In the genomic region with DNA sequence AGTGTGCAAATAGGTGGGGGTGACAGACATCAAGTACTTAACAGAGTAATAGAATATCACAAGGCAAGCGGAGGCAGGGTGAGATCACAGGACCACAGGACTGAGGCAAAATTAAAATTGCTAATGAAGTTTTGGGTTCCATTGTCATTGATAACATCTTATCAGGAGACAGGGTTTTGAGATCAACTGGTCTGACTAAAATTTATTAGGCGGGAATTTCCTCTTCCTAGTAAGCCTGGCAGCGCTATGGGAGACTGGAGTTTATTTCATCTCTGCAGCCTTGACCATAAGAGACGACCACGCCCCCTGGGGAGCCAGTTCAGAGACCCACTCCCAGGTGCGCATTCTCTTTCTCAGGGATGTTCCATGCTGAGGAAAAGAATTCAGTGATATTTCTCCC, we compare ENCODE assay signal across 10 cellular contexts. TPM values are rescaled to one million over a fixed set of nuclear protein-coding genes. Genes with fewer than 3 reads are reported as not detected.
A peak's percentile ranks its signal among the peaks of the same experiment; 100 is the strongest.
DNase-seq lines count a peak whose midpoint lies in the region; ATAC-seq lines count a peak whose summit lies in the region.
"Not testable (repeated sequence)": the region's sequence is repeated elsewhere in the genome, so short reads cannot be mapped to it uniquely, and the experiment has no call there.
"Had no signal": no experiment of that assay in that cellular context is flagged by ENCODE, and none has a peak within 500 bp of the region (broad histone marks: within the 10 kb centered on the region; RNA-seq: fewer than 3 reads in every experiment).

No MANE protein-coding gene starts in this region.

- intact Hi-C loops in activated T-helper 1 cell treated with anti-CD3 and anti-CD28 coated beads, Interleukin-12 subunit alpha, Interleukin-12 subunit beta, Interleukin-2, Interleukin-4 antibody, amounts not matched to agents 30 ng/mL and 10 ng/mL and 1 ng/mL, durations not matched to agents 14 hours and 24 hours and 36 hours (cut with micrococcal nuclease): not testable (repeated sequence)

- peaks cover 30% of the 10 kb centered on the region for H3K4me1 ChIP-seq in CD8-positive, alpha-beta memory T cell (ENCODE audit: insufficient read depth, low read length)
- H3K4me1 ChIP-seq in iPS-15b (ENCODE audit: control insufficient read depth, insufficient read depth, low read length): not testable (repeated sequence)

- peaks cover 62 to 74% (median 65%) of the 10 kb centered on the region in 3 donors for H3K4me1 Mint-ChIP-seq in CD8-positive, alpha-beta memory T cell
- peaks cover 39% of the 10 kb centered on the region for H3K4me1 Mint-ChIP-seq in activated CD4-positive, alpha-beta T cell treated with anti-CD3 and anti-CD28 coated beads, Interleukin-2, amount 10 ng/mL, durations not matched to agents 7 days and 5 days
- H3K4me1 Mint-ChIP-seq in activated T-helper 1 cell treated with anti-CD3 and anti-CD28 coated beads, Interleukin-12 subunit alpha, Interleukin-12 subunit beta, Interleukin-2, Interleukin-4 antibody, amounts not matched to agents 30 ng/mL and 10 ng/mL and 1 ng/mL, durations not matched to agents 14 hours and 24 hours and 36 hours (ENCODE audit: low read depth): peaks cover 58% of the 10 kb centered on the region
- H3K4me1 Mint-ChIP-seq in activated naive CD8-positive, alpha-beta T cell treated with anti-CD3 and anti-CD28 coated beads, Interleukin-2, amount 50 U/mL, for 24 hours: peaks cover 73% of the 10 kb centered on the region
- peaks cover 21 to 60% (median 56%) of the 10 kb centered on the region in 4 donors for H3K4me1 Mint-ChIP-seq in naive thymus-derived CD8-positive, alpha-beta T cell

- peak overlapping the region; percentile 74 to 97 (median 87) for H3K27ac Mint-ChIP-seq in CD8-positive, alpha-beta memory T cell
- not testable (repeated sequence) for H3K27ac Mint-ChIP-seq in activated CD4-positive, alpha-beta T cell treated with anti-CD3 and anti-CD28 coated beads, Interleukin-2, amount 10 ng/mL, durations not matched to agents 7 days and 5 days
- peak overlapping the region; percentile 77 for H3K27ac Mint-ChIP-seq in activated T-helper 1 cell treated with anti-CD3 and anti-CD28 coated beads, Interleukin-12 subunit alpha, Interleukin-12 subunit beta, Interleukin-2, Interleukin-4 antibody, amounts not matched to agents 30 ng/mL and 10 ng/mL and 1 ng/mL, durations not matched to agents 14 hours and 24 hours and 36 hours
- peak overlapping the region; percentile 70 for H3K27ac Mint-ChIP-seq in activated naive CD8-positive, alpha-beta T cell treated with anti-CD3 and anti-CD28 coated beads, Interleukin-2, amount 50 U/mL, for 24 hours
- H3K27ac Mint-ChIP-seq in naive thymus-derived CD8-positive, alpha-beta T cell: peak overlapping the region; percentile 53 to 96 (median 88)

- not testable (repeated sequence) for H3K27me3 Mint-ChIP-seq in CD8-positive, alpha-beta memory T cell; activated CD4-positive, alpha-beta T cell treated with anti-CD3 and anti-CD28 coated beads, Interleukin-2, amount 10 ng/mL, durations not matched to agents 7 days and 5 days; activated T-helper 1 cell treated with anti-CD3 and anti-CD28 coated beads, Interleukin-12 subunit alpha, Interleukin-12 subunit beta, Interleukin-2, Interleukin-4 antibody, amounts not matched to agents 30 ng/mL and 10 ng/mL and 1 ng/mL, durations not matched to agents 14 hours and 24 hours and 36 hours (ENCODE audit: insufficient read depth); activated naive CD8-positive, alpha-beta T cell treated with anti-CD3 and anti-CD28 coated beads, Interleukin-2, amount 50 U/mL, for 24 hours; naive thymus-derived CD8-positive, alpha-beta T cell

- not testable (repeated sequence) for H3K4me3 ChIP-seq in CD8-positive, alpha-beta memory T cell (ENCODE audit: low read length)
- peak overlapping the region; percentile 2 for H3K4me3 ChIP-seq in iPS-15b (ENCODE audit: low read depth, low read length)

- H3K4me3 Mint-ChIP-seq in CD8-positive, alpha-beta memory T cell: peak overlapping the region; percentile 40 to 100 (median 99)
- peak overlapping the region; percentile 80 for H3K4me3 Mint-ChIP-seq in activated CD4-positive, alpha-beta T cell treated with anti-CD3 and anti-CD28 coated beads, Interleukin-2, amount 10 ng/mL, durations not matched to agents 7 days and 5 days
- peak overlapping the region; percentile 86 for H3K4me3 Mint-ChIP-seq in activated T-helper 1 cell treated with anti-CD3 and anti-CD28 coated beads, Interleukin-12 subunit alpha, Interleukin-12 subunit beta, Interleukin-2, Interleukin-4 antibody, amounts not matched to agents 30 ng/mL and 10 ng/mL and 1 ng/mL, durations not matched to agents 14 hours and 24 hours and 36 hours
- H3K4me3 Mint-ChIP-seq in activated naive CD8-positive, alpha-beta T cell treated with anti-CD3 and anti-CD28 coated beads, Interleukin-2, amount 50 U/mL, for 24 hours: peak overlapping the region; percentile 13
- peak overlapping the region; percentile 28 to 100 (median 92) for H3K4me3 Mint-ChIP-seq in naive thymus-derived CD8-positive, alpha-beta T cell

- H3K36me3 ChIP-seq in CD8-positive, alpha-beta memory T cell (ENCODE audit: insufficient read depth, low read length): peaks cover 19% of the 10 kb centered on the region
- not testable (repeated sequence) for H3K36me3 ChIP-seq in iPS-15b (ENCODE audit: control insufficient read depth, insufficient read depth, low read length)

- not testable (repeated sequence) for H3K9ac ChIP-seq in iPS-15b (ENCODE audit: low read depth, low read length)

- H3K9me3 Mint-ChIP-seq in CD8-positive, alpha-beta memory T cell: peaks cover 27 to 53% (median 50%) of the 10 kb centered on the region in 5 donors
- H3K9me3 Mint-ChIP-seq in activated CD4-positive, alpha-beta T cell treated with anti-CD3 and anti-CD28 coated beads, Interleukin-2, amount 10 ng/mL, durations not matched to agents 7 days and 5 days: peaks cover 36% of the 10 kb centered on the region
- peaks cover 28% of the 10 kb centered on the region for H3K9me3 Mint-ChIP-seq in activated T-helper 1 cell treated with anti-CD3 and anti-CD28 coated beads, Interleukin-12 subunit alpha, Interleukin-12 subunit beta, Interleukin-2, Interleukin-4 antibody, amounts not matched to agents 30 ng/mL and 10 ng/mL and 1 ng/mL, durations not matched to agents 14 hours and 24 hours and 36 hours
- H3K9me3 Mint-ChIP-seq in activated naive CD8-positive, alpha-beta T cell treated with anti-CD3 and anti-CD28 coated beads, Interleukin-2, amount 50 U/mL, for 24 hours: not testable (repeated sequence)
- H3K9me3 Mint-ChIP-seq in naive thymus-derived CD8-positive, alpha-beta T cell: peaks cover 6 to 58% (median 26%) of the 10 kb centered on the region in 9 donors

- CTCF ChIA-PET in CD8-positive, alpha-beta memory T cell (lab: Charles Lee): interaction anchor here (0.7 kb wide), 1 partner anchor 25 kb away, joined by 3 read pairs; no protein-coding TSS in a partner anchor
- CTCF ChIA-PET in activated CD4-positive, alpha-beta T cell treated with anti-CD3 and anti-CD28 coated beads, Interleukin-2, amount 10 ng/mL, durations not matched to agents 7 days and 5 days (lab: Charles Lee): not testable (repeated sequence)

- peaks cover 12% of the 10 kb centered on the region for H3K9me3 ChIP-seq in CD8-positive, alpha-beta memory T cell (ENCODE audit: low read length)
- not testable (repeated sequence) for H3K9me3 ChIP-seq in iPS-15b (ENCODE audit: control insufficient read depth, insufficient read depth, low read length)

- not testable (repeated sequence) for DNase-seq in CD8-positive, alpha-beta memory T cell; activated CD4-positive, alpha-beta T cell treated with anti-CD3 and anti-CD28 coated beads, Interleukin-2, amount 10 ng/mL, durations not matched to agents 7 days and 5 days; activated T-helper 1 cell treated with anti-CD3 and anti-CD28 coated beads, Interleukin-12 subunit alpha, Interleukin-12 subunit beta, Interleukin-2, Interleukin-4 antibody, amounts not matched to agents 30 ng/mL and 10 ng/mL and 1 ng/mL, durations not matched to agents 14 hours and 24 hours and 36 hours (ENCODE audit: low spot score); activated naive CD8-positive, alpha-beta T cell treated with anti-CD3 and anti-CD28 coated beads, Interleukin-2, amount 50 U/mL, for 24 hours; naive thymus-derived CD8-positive, alpha-beta T cell
- peak; percentile 8 for DNase-seq in NCI-H146 treated with DMSO at 0.1 percent for 48 hours (lab: John Stamatoyannopoulos, UW; ENCODE audit: unreplicated experiment)

- ATAC-seq in activated naive CD8-positive, alpha-beta T cell treated with anti-CD3 and anti-CD28 coated beads, Interleukin-2, amount 50 U/mL, for 24 hours; naive thymus-derived CD8-positive, alpha-beta T cell: not testable (repeated sequence)

- not testable (repeated sequence) for H3K27ac ChIP-seq in CD8-positive, alpha-beta memory T cell (ENCODE audit: low read depth, low read length)

- POLR2A ChIA-PET in CD8-positive, alpha-beta memory T cell (lab: Charles Lee); activated CD4-positive, alpha-beta T cell treated with anti-CD3 and anti-CD28 coated beads, Interleukin-2, amount 10 ng/mL, durations not matched to agents 7 days and 5 days (lab: Charles Lee): not testable (repeated sequence)
- POLR2A ChIA-PET in naive thymus-derived CD8-positive, alpha-beta T cell (lab: Charles Lee): interaction anchor here (0.7 to 13.2 kb wide), 8 partner anchors 32 to 215 kb away, joined by 4 to 812 read pairs (median 100); a partner anchor contains a TSS

- H3K36me3 Mint-ChIP-seq in CD8-positive, alpha-beta memory T cell: peaks cover 32 to 63% (median 54%) of the 10 kb centered on the region in 3 donors
- H3K36me3 Mint-ChIP-seq in activated CD4-positive, alpha-beta T cell treated with anti-CD3 and anti-CD28 coated beads, Interleukin-2, amount 10 ng/mL, durations not matched to agents 7 days and 5 days (ENCODE audit: low read depth): peaks cover 82% of the 10 kb centered on the region
- peaks cover 47% of the 10 kb centered on the region for H3K36me3 Mint-ChIP-seq in activated T-helper 1 cell treated with anti-CD3 and anti-CD28 coated beads, Interleukin-12 subunit alpha, Interleukin-12 subunit beta, Interleukin-2, Interleukin-4 antibody, amounts not matched to agents 30 ng/mL and 10 ng/mL and 1 ng/mL, durations not matched to agents 14 hours and 24 hours and 36 hours (ENCODE audit: low read depth)
- peaks cover 13% of the 10 kb centered on the region for H3K36me3 Mint-ChIP-seq in activated naive CD8-positive, alpha-beta T cell treated with anti-CD3 and anti-CD28 coated beads, Interleukin-2, amount 50 U/mL, for 24 hours (ENCODE audit: low read depth)
- peaks cover 44 to 74% (median 55%) of the 10 kb centered on the region in 3 donors for H3K36me3 Mint-ChIP-seq in naive thymus-derived CD8-positive, alpha-beta T cell

- H3K27me3 ChIP-seq in CD8-positive, alpha-beta memory T cell (ENCODE audit: insufficient read depth, low read length, poor library complexity, severe bottlenecking); iPS-15b (ENCODE audit: control insufficient read depth, insufficient read depth, low read length): not testable (repeated sequence)

RNA-seq across cellular contexts. Expression of a gene that starts 8.3 kb away (rescaled TPM):
- total RNA-seq in CD8-positive, alpha-beta memory T cell: 10 to 100 TPM; 47.3 to 51.4 TPM
- 861 TPM for polyA plus RNA-seq in CD8-positive, alpha-beta memory T cell
- 100 to 1,000 TPM; 239 to 244 TPM for total RNA-seq in activated CD4-positive, alpha-beta T cell treated with anti-CD3 and anti-CD28 coated beads, Interleukin-2, amount 10 ng/mL, durations not matched to agents 7 days and 5 days
- 46.9 and 55.1 TPM in 2 replicates for total RNA-seq in activated T-helper 1 cell treated with anti-CD3 and anti-CD28 coated beads, Interleukin-12 subunit alpha, Interleukin-12 subunit beta, Interleukin-2, Interleukin-4 antibody, amounts not matched to agents 30 ng/mL and 10 ng/mL and 1 ng/mL, durations not matched to agents 14 hours and 24 hours and 36 hours
- total RNA-seq in naive thymus-derived CD8-positive, alpha-beta T cell: 100 to 1,000 TPM; 367 to 369 TPM
- 100 to 1,000 TPM; 451 to 821 (median 658) TPM for polyA plus RNA-seq in naive thymus-derived CD8-positive, alpha-beta T cell
- total RNA-seq: GM23248 had no signal
- polyA plus RNA-seq: A549, BJ, GM23248 had no signal

RNA-seq across cellular contexts. Expression of a gene that starts 44.3 kb away (rescaled TPM):
- total RNA-seq in CD8-positive, alpha-beta memory T cell: 10 to 100 TPM; 57.3 to 59.3 TPM
- polyA plus RNA-seq in CD8-positive, alpha-beta memory T cell: 577 TPM
- total RNA-seq in activated CD4-positive, alpha-beta T cell treated with anti-CD3 and anti-CD28 coated beads, Interleukin-2, amount 10 ng/mL, durations not matched to agents 7 days and 5 days: 100 to 1,000 TPM; 311 to 335 TPM
- total RNA-seq in activated T-helper 1 cell treated with anti-CD3 and anti-CD28 coated beads, Interleukin-12 subunit alpha, Interleukin-12 subunit beta, Interleukin-2, Interleukin-4 antibody, amounts not matched to agents 30 ng/mL and 10 ng/mL and 1 ng/mL, durations not matched to agents 14 hours and 24 hours and 36 hours: 84.2 and 87.4 TPM in 2 replicates
- total RNA-seq in naive thymus-derived CD8-positive, alpha-beta T cell: 100 to 1,000 TPM; 381 to 403 TPM
- polyA plus RNA-seq in naive thymus-derived CD8-positive, alpha-beta T cell: 100 to 1,000 TPM; 233 to 526 (median 341) TPM
- total RNA-seq: GM23248 had no signal
- polyA plus RNA-seq: A549, BJ, GM23248 had no signal

Comparison
In these comparisons a context has a peak if more than half of its experiments do, and no peak if none do; other contexts are left out.
1. H3K4me3 Mint-ChIP-seq: peak in every context shown above with its lines; median percentile 99 in CD8-positive, alpha-beta memory T cell; 92 in naive thymus-derived CD8-positive, alpha-beta T cell; 86 in activated T-helper 1 cell treated with anti-CD3 and anti-CD28 coated beads, Interleukin-12 subunit alpha, Interleukin-12 subunit beta, Interleukin-2, Interleukin-4 antibody, amounts not matched to agents 30 ng/mL and 10 ng/mL and 1 ng/mL, durations not matched to agents 14 hours and 24 hours and 36 hours; 80 in activated CD4-positive, alpha-beta T cell treated with anti-CD3 and anti-CD28 coated beads, Interleukin-2, amount 10 ng/mL, durations not matched to agents 7 days and 5 days; 13 in activated naive CD8-positive, alpha-beta T cell treated with anti-CD3 and anti-CD28 coated beads, Interleukin-2, amount 50 U/mL, for 24 hours.